In the genomic region with DNA sequence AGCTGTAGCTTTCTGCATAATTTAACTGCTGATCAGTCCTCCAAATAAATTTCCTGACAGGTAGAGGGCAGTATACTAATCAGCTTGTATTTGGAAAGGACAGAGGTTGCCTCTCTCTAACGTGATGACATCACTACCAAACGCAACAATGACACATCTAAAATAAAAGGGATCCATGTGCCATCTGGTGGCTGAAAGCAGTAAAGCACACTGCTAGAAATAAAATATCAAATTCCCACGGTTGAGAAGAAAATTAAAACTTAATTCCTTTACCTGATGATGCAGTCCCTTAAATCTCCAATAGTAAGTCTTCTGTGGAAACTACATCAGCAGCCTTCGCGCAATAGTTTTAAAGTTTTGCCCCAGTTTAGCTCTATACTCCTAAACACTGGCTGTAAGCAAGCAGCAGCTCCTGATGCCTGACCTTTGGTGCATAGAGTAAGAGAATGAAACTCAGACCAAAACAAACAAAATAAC, we compare ENCODE assay signal across 1 cellular context.
TF ChIP-seq lines count a peak whose summit lies in the region.

No MANE protein-coding gene starts in this region.

TF ChIP-seq in HEK293, 187 proteins besides CTCF, POLR2A, EP300 and RAD21 (continued from another document and continues in another):
- no peak for TF ChIP-seq PATZ1 (tag by site-specific recombination; IDR thresholded peaks at IDR 0.05)
- TF ChIP-seq, protein P1, sequence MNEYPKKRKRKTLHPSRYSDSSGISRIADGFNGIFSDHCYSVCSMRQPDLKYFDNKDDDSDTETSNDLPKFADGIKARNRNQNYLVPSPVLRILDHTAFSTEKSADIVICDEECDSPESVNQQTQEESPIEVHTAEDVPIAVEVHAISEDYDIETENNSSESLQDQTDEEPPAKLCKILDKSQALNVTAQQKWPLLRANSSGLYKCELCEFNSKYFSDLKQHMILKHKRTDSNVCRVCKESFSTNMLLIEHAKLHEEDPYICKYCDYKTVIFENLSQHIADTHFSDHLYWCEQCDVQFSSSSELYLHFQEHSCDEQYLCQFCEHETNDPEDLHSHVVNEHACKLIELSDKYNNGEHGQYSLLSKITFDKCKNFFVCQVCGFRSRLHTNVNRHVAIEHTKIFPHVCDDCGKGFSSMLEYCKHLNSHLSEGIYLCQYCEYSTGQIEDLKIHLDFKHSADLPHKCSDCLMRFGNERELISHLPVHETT (tag by site-specific recombination; IDR thresholded peaks at IDR 0.05): peak; percentile 71; the same call in 1 of the 2 replicates
- TF ChIP-seq PRDM1 (tag by site-specific recombination; IDR thresholded peaks at IDR 0.05): no peak
- TF ChIP-seq ZNF155 (tag by site-specific recombination; IDR thresholded peaks at IDR 0.05): no peak
- no peak for TF ChIP-seq ZNF132 (tag by site-specific recombination; IDR thresholded peaks at IDR 0.05; ENCODE audit: borderline replicate concordance)
- TF ChIP-seq ZNF19 (tag by site-specific recombination; IDR thresholded peaks at IDR 0.05; ENCODE audit: low read depth): no peak
- TF ChIP-seq ZNF239 (tag by site-specific recombination; IDR thresholded peaks at IDR 0.05): no peak
- TF ChIP-seq, protein P2, sequence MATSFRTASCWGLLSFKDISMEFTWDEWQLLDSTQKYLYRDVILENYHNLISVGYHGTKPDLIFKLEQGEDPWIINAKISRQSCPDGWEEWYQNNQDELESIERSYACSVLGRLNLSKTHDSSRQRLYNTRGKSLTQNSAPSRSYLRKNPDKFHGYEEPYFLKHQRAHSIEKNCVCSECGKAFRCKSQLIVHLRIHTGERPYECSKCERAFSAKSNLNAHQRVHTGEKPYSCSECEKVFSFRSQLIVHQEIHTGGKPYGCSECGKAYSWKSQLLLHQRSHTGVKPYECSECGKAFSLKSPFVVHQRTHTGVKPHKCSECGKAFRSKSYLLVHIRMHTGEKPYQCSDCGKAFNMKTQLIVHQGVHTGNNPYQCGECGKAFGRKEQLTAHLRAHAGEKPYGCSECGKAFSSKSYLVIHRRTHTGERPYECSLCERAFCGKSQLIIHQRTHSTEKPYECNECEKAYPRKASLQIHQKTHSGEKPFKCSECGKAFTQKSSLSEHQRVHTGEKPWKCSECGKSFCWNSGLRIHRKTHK (tag by site-specific recombination; IDR thresholded peaks at IDR 0.05): no peak
- no peak for TF ChIP-seq ZFP37 (tag by site-specific recombination; IDR thresholded peaks at IDR 0.05)
- no peak for TF ChIP-seq ZNF830 (tag by site-specific recombination; IDR thresholded peaks at IDR 0.05; ENCODE audit: low read depth)
- TF ChIP-seq PRDM4 (tag by site-specific recombination; IDR thresholded peaks at IDR 0.05): no peak
- no peak for TF ChIP-seq BCL11A (tag by site-specific recombination; IDR thresholded peaks at IDR 0.05; ENCODE audit: low read depth)
- TF ChIP-seq ZFP41 (tag by site-specific recombination; IDR thresholded peaks at IDR 0.05; ENCODE audit: borderline replicate concordance): no peak
- no peak for TF ChIP-seq ZNF292 (tag by site-specific recombination; IDR thresholded peaks at IDR 0.05; ENCODE audit: borderline replicate concordance, low read depth)
- no peak for TF ChIP-seq OSR2 (tag by site-specific recombination; IDR thresholded peaks at IDR 0.05)
- TF ChIP-seq YY1 (tag by site-specific recombination; IDR thresholded peaks at IDR 0.05): no peak
- TF ChIP-seq ZNF701 (tag by site-specific recombination; IDR thresholded peaks at IDR 0.05): no peak
- no peak for TF ChIP-seq KLF9 (tag by site-specific recombination; IDR thresholded peaks at IDR 0.05; ENCODE audit: low read depth)
- no peak for TF ChIP-seq ZNF146 (tag by site-specific recombination; IDR thresholded peaks at IDR 0.05)
- TF ChIP-seq, protein P3, sequence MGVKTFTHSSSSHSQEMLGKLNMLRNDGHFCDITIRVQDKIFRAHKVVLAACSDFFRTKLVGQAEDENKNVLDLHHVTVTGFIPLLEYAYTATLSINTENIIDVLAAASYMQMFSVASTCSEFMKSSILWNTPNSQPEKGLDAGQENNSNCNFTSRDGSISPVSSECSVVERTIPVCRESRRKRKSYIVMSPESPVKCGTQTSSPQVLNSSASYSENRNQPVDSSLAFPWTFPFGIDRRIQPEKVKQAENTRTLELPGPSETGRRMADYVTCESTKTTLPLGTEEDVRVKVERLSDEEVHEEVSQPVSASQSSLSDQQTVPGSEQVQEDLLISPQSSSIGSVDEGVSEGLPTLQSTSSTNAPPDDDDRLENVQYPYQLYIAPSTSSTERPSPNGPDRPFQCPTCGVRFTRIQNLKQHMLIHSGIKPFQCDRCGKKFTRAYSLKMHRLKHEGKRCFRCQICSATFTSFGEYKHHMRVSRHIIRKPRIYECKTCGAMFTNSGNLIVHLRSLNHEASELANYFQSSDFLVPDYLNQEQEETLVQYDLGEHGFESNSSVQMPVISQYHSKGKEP (tag by site-specific recombination; IDR thresholded peaks at IDR 0.05): peak; percentile 49; the same call in 1 of the 2 replicates
- no peak for TF ChIP-seq ZNF48 (tag by site-specific recombination; IDR thresholded peaks at IDR 0.05)
- TF ChIP-seq, protein P4, sequence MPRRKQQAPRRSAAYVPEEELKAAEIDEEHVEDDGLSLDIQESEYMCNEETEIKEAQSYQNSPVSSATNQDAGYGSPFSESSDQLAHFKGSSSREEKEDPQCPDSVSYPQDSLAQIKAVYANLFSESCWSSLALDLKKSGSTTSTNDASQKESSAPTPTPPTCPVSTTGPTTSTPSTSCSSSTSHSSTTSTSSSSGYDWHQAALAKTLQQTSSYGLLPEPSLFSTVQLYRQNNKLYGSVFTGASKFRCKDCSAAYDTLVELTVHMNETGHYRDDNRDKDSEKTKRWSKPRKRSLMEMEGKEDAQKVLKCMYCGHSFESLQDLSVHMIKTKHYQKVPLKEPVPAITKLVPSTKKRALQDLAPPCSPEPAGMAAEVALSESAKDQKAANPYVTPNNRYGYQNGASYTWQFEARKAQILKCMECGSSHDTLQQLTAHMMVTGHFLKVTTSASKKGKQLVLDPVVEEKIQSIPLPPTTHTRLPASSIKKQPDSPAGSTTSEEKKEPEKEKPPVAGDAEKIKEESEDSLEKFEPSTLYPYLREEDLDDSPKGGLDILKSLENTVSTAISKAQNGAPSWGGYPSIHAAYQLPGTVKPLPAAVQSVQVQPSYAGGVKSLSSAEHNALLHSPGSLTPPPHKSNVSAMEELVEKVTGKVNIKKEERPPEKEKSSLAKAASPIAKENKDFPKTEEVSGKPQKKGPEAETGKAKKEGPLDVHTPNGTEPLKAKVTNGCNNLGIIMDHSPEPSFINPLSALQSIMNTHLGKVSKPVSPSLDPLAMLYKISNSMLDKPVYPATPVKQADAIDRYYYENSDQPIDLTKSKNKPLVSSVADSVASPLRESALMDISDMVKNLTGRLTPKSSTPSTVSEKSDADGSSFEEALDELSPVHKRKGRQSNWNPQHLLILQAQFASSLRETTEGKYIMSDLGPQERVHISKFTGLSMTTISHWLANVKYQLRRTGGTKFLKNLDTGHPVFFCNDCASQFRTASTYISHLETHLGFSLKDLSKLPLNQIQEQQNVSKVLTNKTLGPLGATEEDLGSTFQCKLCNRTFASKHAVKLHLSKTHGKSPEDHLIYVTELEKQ (tag by site-specific recombination; IDR thresholded peaks at IDR 0.05; ENCODE audit: borderline replicate concordance): no peak
- TF ChIP-seq ZNF311 (tag by site-specific recombination; IDR thresholded peaks at IDR 0.05; ENCODE audit: borderline replicate concordance): no peak
- TF ChIP-seq ZFP3 (tag by site-specific recombination; IDR thresholded peaks at IDR 0.05; ENCODE audit: low read depth): no peak
- TF ChIP-seq ZBTB26 (tag by site-specific recombination; optimal IDR thresholded peaks at IDR 0.05): no peak
- TF ChIP-seq OVOL3 (tag by site-specific recombination; IDR thresholded peaks at IDR 0.05): no peak
- no peak for TF ChIP-seq ZSCAN23 (tag by site-specific recombination; IDR thresholded peaks at IDR 0.05)
- no peak for TF ChIP-seq ZNF626 (tag by site-specific recombination; IDR thresholded peaks at IDR 0.05)
- TF ChIP-seq ZNF362 (tag by site-specific recombination; IDR thresholded peaks at IDR 0.05): no peak
- TF ChIP-seq, protein P5, sequence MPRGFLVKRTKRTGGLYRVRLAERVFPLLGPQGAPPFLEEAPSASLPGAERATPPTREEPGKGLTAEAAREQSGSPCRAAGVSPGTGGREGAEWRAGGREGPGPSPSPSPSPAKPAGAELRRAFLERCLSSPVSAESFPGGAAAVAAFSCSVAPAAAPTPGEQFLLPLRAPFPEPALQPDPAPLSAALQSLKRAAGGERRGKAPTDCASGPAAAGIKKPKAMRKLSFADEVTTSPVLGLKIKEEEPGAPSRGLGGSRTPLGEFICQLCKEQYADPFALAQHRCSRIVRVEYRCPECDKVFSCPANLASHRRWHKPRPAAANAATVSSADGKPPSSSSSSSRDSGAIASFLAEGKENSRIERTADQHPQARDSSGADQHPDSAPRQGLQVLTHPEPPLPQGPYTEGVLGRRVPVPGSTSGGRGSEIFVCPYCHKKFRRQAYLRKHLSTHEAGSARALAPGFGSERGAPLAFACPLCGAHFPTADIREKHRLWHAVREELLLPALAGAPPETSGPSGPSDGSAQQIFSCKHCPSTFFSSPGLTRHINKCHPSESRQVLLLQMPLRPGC (tag by site-specific recombination; IDR thresholded peaks at IDR 0.05): no peak
- TF ChIP-seq ZNF544 (tag by site-specific recombination; IDR thresholded peaks at IDR 0.05): no peak
- no peak for TF ChIP-seq MZF1 (tag by site-specific recombination; IDR thresholded peaks at IDR 0.05; ENCODE audit: borderline replicate concordance)
- TF ChIP-seq TCF7L2 (IDR thresholded peaks at IDR 0.05; ENCODE audit: borderline replicate concordance, low read depth, low read length): no peak
- TF ChIP-seq ZNF561 (tag by site-specific recombination; IDR thresholded peaks at IDR 0.05; ENCODE audit: borderline replicate concordance): peak; percentile 76; the same call in 1 of the 2 replicates
- TF ChIP-seq ZNF24 (tag by site-specific recombination; IDR thresholded peaks at IDR 0.05): peak; percentile 95
- TF ChIP-seq ZNF549 (tag by site-specific recombination; IDR thresholded peaks at IDR 0.05): no peak
- TF ChIP-seq ZNF221 (tag by site-specific recombination; IDR thresholded peaks at IDR 0.05; ENCODE audit: borderline replicate concordance): no peak
- TF ChIP-seq MEIS1 (CRISPR knock-in tag; IDR thresholded peaks at IDR 0.05; ENCODE audit: borderline replicate concordance): no peak
- TF ChIP-seq ZNF433 (tag by site-specific recombination; IDR thresholded peaks at IDR 0.05; ENCODE audit: low read depth): no peak
- no peak for TF ChIP-seq ZNF658 (tag by site-specific recombination; IDR thresholded peaks at IDR 0.05)
- no peak for TF ChIP-seq BCL11B (tag by site-specific recombination; IDR thresholded peaks at IDR 0.05; ENCODE audit: low read depth)
- no peak for TF ChIP-seq ZNF175 (tag by site-specific recombination; IDR thresholded peaks at IDR 0.05)
- TF ChIP-seq ZNF157 (tag by site-specific recombination; IDR thresholded peaks at IDR 0.05): no peak
